ENCODE assay signal across 8 cellular contexts in the genomic region with DNA sequence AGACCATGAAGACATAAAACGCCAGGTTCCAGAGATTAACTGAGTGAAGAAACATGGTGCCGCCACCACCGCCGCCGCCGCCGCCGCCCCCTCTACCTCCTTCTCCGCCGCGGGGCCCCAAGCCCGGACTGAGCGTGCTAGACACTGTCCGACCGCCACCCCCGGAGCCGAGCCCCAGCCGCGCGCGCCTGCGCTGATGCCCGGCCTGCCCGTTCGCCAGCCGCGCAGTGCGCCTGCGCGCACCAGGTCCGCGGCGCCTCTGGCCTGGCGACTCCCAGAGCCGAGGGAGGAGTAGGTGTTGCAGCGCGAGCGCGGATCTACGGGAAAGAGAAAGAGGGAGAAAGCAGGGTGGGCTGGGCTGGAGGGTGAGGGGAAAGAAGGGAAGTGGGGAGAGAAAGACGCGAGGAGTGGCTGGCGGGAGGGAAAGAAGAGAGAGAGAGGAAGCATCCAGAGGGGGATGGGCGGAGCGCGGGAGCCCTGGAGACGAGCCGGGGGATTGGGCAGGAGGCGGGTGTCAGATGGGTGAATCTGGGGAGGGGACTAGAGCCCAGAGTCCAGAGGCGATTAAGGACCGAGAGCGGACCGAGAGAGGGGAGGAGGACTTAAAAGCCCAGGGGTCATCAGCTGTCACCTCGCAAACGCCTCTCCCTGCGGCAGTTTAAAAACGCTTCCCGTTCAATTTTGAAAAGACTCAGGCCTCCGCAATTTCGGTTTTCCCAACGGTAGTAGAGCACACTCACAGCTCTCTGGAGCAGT. TPM values are rescaled to one million over a fixed set of nuclear protein-coding genes. Genes with fewer than 3 reads are reported as not detected.
DNase-seq lines count a peak whose midpoint lies in the region; ATAC-seq and TF ChIP-seq lines count a peak whose summit lies in the region.

A gene with protein sequence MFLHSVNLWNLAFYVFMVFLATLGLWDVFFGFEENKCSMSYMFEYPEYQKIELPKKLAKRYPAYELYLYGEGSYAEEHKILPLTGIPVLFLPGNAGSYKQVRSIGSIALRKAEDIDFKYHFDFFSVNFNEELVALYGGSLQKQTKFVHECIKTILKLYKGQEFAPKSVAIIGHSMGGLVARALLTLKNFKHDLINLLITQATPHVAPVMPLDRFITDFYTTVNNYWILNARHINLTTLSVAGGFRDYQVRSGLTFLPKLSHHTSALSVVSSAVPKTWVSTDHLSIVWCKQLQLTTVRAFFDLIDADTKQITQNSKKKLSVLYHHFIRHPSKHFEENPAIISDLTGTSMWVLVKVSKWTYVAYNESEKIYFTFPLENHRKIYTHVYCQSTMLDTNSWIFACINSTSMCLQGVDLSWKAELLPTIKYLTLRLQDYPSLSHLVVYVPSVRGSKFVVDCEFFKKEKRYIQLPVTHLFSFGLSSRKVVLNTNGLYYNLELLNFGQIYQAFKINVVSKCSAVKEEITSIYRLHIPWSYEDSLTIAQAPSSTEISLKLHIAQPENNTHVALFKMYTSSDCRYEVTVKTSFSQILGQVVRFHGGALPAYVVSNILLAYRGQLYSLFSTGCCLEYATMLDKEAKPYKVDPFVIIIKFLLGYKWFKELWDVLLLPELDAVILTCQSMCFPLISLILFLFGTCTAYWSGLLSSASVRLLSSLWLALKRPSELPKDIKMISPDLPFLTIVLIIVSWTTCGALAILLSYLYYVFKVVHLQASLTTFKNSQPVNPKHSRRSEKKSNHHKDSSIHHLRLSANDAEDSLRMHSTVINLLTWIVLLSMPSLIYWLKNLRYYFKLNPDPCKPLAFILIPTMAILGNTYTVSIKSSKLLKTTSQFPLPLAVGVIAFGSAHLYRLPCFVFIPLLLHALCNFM (minus strand): TSS at position 146 of the 756 bp plus-strand sequence. CDS start 91 bp downstream, at position 55.

- peak; percentile 90 for DNase-seq in EH (ENCODE audit: low read depth)
- peak; percentile 84 for DNase-seq in GOT3 (lab: John Stamatoyannopoulos, UW)
- peak; percentile 91 for DNase-seq in LHCN-M2 (ENCODE audit: low read depth)
- DNase-seq in RPMI7951 (ENCODE audit: low read depth): peak; percentile 92
- DNase-seq in activated T-helper 9 cell treated with anti-CD3 and anti-CD28 coated beads, Interleukin-2, amount 50 U/mL, for 16 hours (ENCODE audit: low read depth): peak; percentile 83
- peak; percentile 96 for DNase-seq in fibroblast of pulmonary artery (ENCODE audit: low read depth)
- peak; percentile 93 for DNase-seq in natural killer cell treated with Interleukin-12 subunit alpha and Interleukin-12 subunit beta and Interleukin-15 and Interleukin-18, amount 100 ng/mL, for 72 hours (ENCODE audit: low spot score)
- peak; percentile 92 for DNase-seq in stimulated activated naive CD8-positive, alpha-beta T cell treated with anti-CD3 and anti-CD28 coated beads, Interleukin-15, Interleukin-2, amounts not matched to agents 100 U/mL and 50 U/mL, for 24 hours

- peak within 1 kb of the TSS; percentile 96 for H3K4me3 Mint-ChIP-seq in natural killer cell treated with Interleukin-12 subunit alpha and Interleukin-12 subunit beta and Interleukin-15 and Interleukin-18, amount 100 ng/mL, for 72 hours

- peaks cover 14% of the 10 kb centered on the region for H3K36me3 Mint-ChIP-seq in natural killer cell treated with Interleukin-12 subunit alpha and Interleukin-12 subunit beta and Interleukin-15 and Interleukin-18, amount 100 ng/mL, for 72 hours

- ATAC-seq in natural killer cell treated with Interleukin-12 subunit alpha and Interleukin-12 subunit beta and Interleukin-15 and Interleukin-18, amount 100 ng/mL, for 72 hours: peak; percentile 94 to 96
- ATAC-seq in stimulated activated naive CD8-positive, alpha-beta T cell treated with anti-CD3 and anti-CD28 coated beads, Interleukin-15, Interleukin-2, amounts not matched to agents 100 U/mL and 50 U/mL, for 24 hours: peak; percentile 94

- peak within 1 kb of the TSS; percentile 84 to 87 for H3K27ac Mint-ChIP-seq in natural killer cell treated with Interleukin-12 subunit alpha and Interleukin-12 subunit beta and Interleukin-15 and Interleukin-18, amount 100 ng/mL, for 72 hours

- no peak for TF ChIP-seq CTCF in fibroblast of pulmonary artery (IDR thresholded peaks at IDR 0.05; ENCODE audit: low read length, missing control alignments)

- H3K9me3 Mint-ChIP-seq in natural killer cell treated with Interleukin-12 subunit alpha and Interleukin-12 subunit beta and Interleukin-15 and Interleukin-18, amount 100 ng/mL, for 72 hours: no peaks in the 10 kb centered on the region

- peak within 1 kb of the TSS; percentile 94 for H3K4me3 ChIP-seq in fibroblast of pulmonary artery (replicated peaks; ENCODE audit: low read depth, low read length)

- H3K27me3 Mint-ChIP-seq in natural killer cell treated with Interleukin-12 subunit alpha and Interleukin-12 subunit beta and Interleukin-15 and Interleukin-18, amount 100 ng/mL, for 72 hours: peaks cover 0 to 3% of the 10 kb centered on the region in 2 donors

- H3K4me1 Mint-ChIP-seq in natural killer cell treated with Interleukin-12 subunit alpha and Interleukin-12 subunit beta and Interleukin-15 and Interleukin-18, amount 100 ng/mL, for 72 hours (ENCODE audit: low read depth in 2 of 2): peaks cover 23 to 40% of the 10 kb centered on the region in 2 donors

RNA-seq across cellular contexts. Expression of the gene that starts here (rescaled TPM):
- 6.0 and 7.8 TPM in 2 replicates for total RNA-seq in LHCN-M2 (2014; rRNA removed)
- polyA plus RNA-seq in LHCN-M2 (2012): 1.7 TPM
- 7.0 and 7.4 TPM in 2 replicates for total RNA-seq in RPMI7951 (2014; rRNA removed; shearing (Covaris generic))
- 10 to 100 TPM; 11.6 to 65.0 TPM for total RNA-seq in natural killer cell treated with Interleukin-12 subunit alpha and Interleukin-12 subunit beta and Interleukin-15 and Interleukin-18, amount 100 ng/mL, for 72 hours

Comparison
In these comparisons a context has a peak if more than half of its experiments do, and no peak if none do; other contexts are left out.
1. Peak in every context shown above with its lines: DNase-seq, ATAC-seq and H3K4me3 ChIP-seq.